In genomic region chr7:7761340-7761973, GRCh38 we compare ENCODE assay signal across 8 cellular contexts. TPM values are rescaled to one million over a fixed set of nuclear protein-coding genes. Genes with fewer than 3 reads are reported as not detected.
A peak's percentile ranks its signal among the peaks of the same experiment; 100 is the strongest.
DNase-seq lines count a peak whose midpoint lies in the region; ATAC-seq and TF ChIP-seq lines count a peak whose summit lies in the region.

No MANE protein-coding gene starts in this region.

- peak overlapping the region; percentile 79 for H3K4me3 ChIP-seq in ACC112 (ENCODE audit: low read depth, low read length)
- H3K4me3 ChIP-seq in GM12865 (ENCODE audit: low read depth, low read length): peak overlapping the region; percentile 49
- H3K4me3 ChIP-seq in skeletal muscle tissue (ENCODE audit: low read length in 3 of 3): peak overlapping the region; percentile 55 to 82 (median 72)

- H3K27me3 ChIP-seq in ACC112 (ENCODE audit: insufficient read depth, low read length) (no peaks in the 10 kb centered on the region), skeletal muscle tissue (ENCODE audit: control insufficient read depth in 3 of 3, insufficient read depth in 3 of 3, low read length in 3 of 3) (no peaks in the 10 kb centered on the region)

- DNase-seq in GM12865 (ENCODE audit: low read depth) (peak; percentile 67), NCI-H1092 treated with DMSO at 0.1 percent for 48 hours (lab: John Stamatoyannopoulos, UW) (peak; percentile 78), activated B cell treated with CpG ODN at 0.5 μM for 24 hours (no peak), germinal center (ENCODE audit: low spot score) (peak; percentile 14), posterior cingulate gyrus (no peak), SK-N-DZ (ENCODE audit: low spot score) (no peak)

- H3K4me1 ChIP-seq in ACC112 (ENCODE audit: control insufficient read depth, insufficient read depth, low read length, unreplicated experiment) (peaks cover 20% of the 10 kb centered on the region), skeletal muscle tissue (ENCODE audit: control insufficient read depth in 3 of 3, insufficient read depth in 3 of 3, low read length in 3 of 3) (no peaks in the 10 kb centered on the region)

- H3K27ac Mint-ChIP-seq in activated B cell treated with CpG ODN at 0.5 μM for 24 hours: peak overlapping the region; percentile 87

- POLR2A ChIA-PET in activated B cell treated with CpG ODN at 0.5 μM for 24 hours (lab: Charles Lee): interaction anchor here (1.1 to 2.6 kb wide), 6 partner anchors 10 to 208 kb away, joined by 3 to 6 read pairs (median 4); partner anchors contain the start of gene UMAD1

- peak; percentile 60 for ATAC-seq in activated B cell treated with CpG ODN at 0.5 μM for 24 hours (ENCODE audit: low read depth)

- intact Hi-C loops in activated B cell treated with CpG ODN at 0.5 μM for 24 hours (cut with micrococcal nuclease): loop anchor here (1.0 to 5.0 kb wide), 7 partner anchors 15 to 276 kb away; partner anchors contain the start of genes GLCCI1, MIOS and UMAD1
- intact Hi-C loops in posterior cingulate gyrus (cut with DNase I): loop anchor here (5.0 kb wide), 1 partner anchor 79 kb away; no protein-coding TSS in a partner anchor

- H3K27me3 Mint-ChIP-seq in activated B cell treated with CpG ODN at 0.5 μM for 24 hours: no peaks in the 10 kb centered on the region

- H3K4me3 Mint-ChIP-seq in activated B cell treated with CpG ODN at 0.5 μM for 24 hours: peak overlapping the region; percentile 88

- H2AFZ ChIP-seq in ACC112 (ENCODE audit: low read length, unreplicated experiment): peak overlapping the region; percentile 82

- H3K9me3 Mint-ChIP-seq in activated B cell treated with CpG ODN at 0.5 μM for 24 hours: no peaks in the 10 kb centered on the region

- peak overlapping the region in 2 of 3 donors; percentile 0 to 26 for H3K9ac ChIP-seq in skeletal muscle tissue (ENCODE audit: low read depth in 1 of 3, low read length in 3 of 3)

- TF ChIP-seq CTCF in GM12865 (IDR thresholded peaks at IDR 0.05; ENCODE audit: insufficient read depth, low read depth, low read length, missing control alignments): peak; percentile 3
- TF ChIP-seq CTCF in activated B cell treated with CpG ODN at 0.5 μM for 24 hours (IDR thresholded peaks at IDR 0.05): no peak

- H3K79me2 ChIP-seq in ACC112 (ENCODE audit: control insufficient read depth, insufficient read depth, low read length, unreplicated experiment): no peaks in the 10 kb centered on the region

- CTCF ChIA-PET in activated B cell treated with CpG ODN at 0.5 μM for 24 hours (lab: Charles Lee): interaction anchor here (1.1 to 3.3 kb wide), 9 partner anchors 12 to 429 kb away, joined by 3 to 25 read pairs (median 3); no protein-coding TSS in a partner anchor

- H3K36me3 ChIP-seq in ACC112 (ENCODE audit: insufficient read depth, low read length) (no peaks in the 10 kb centered on the region), skeletal muscle tissue (ENCODE audit: control insufficient read depth in 3 of 3, insufficient read depth in 3 of 3, low read length in 3 of 3) (no peaks in the 10 kb centered on the region)

- H3K9me3 ChIP-seq in skeletal muscle tissue (ENCODE audit: control insufficient read depth in 3 of 3, low read length in 3 of 3): no peaks in the 10 kb centered on the region

- H3K27ac ChIP-seq in ACC112 (ENCODE audit: low read depth, low read length) (peak overlapping the region; percentile 76), skeletal muscle tissue (ENCODE audit: low read depth, low read length) (peak overlapping the region; percentile 54)

- H3K4me1 Mint-ChIP-seq in activated B cell treated with CpG ODN at 0.5 μM for 24 hours: peaks cover 34% of the 10 kb centered on the region

- no peaks in the 10 kb centered on the region for H3K36me3 Mint-ChIP-seq in activated B cell treated with CpG ODN at 0.5 μM for 24 hours (ENCODE audit: low read depth)

RNA-seq across cellular contexts. Expression of gene RPA3, which starts 43.0 kb away (rescaled TPM):
- total RNA-seq in activated B cell treated with CpG ODN at 0.5 μM for 24 hours (64.9 and 83.2 TPM in 2 replicates), skeletal muscle tissue (14.1 TPM)
- 119 and 137 TPM in 2 replicates for polyA plus RNA-seq in SK-N-DZ (2014; cell fraction: cytosol; rRNA removed)
- 111 and 157 TPM in 2 replicates for polyA plus RNA-seq in SK-N-DZ (2014; cell fraction: nucleus; rRNA removed)

Comparison
In these comparisons a context has a peak if more than half of its experiments do, and no peak if none do; other contexts are left out.
1. DNase-seq: peak in GM12865 (single experiment), NCI-H1092 treated with DMSO at 0.1 percent for 48 hours (single experiment) and germinal center (single experiment); none in activated B cell treated with CpG ODN at 0.5 μM for 24 hours (single experiment), posterior cingulate gyrus (0 of 10) and SK-N-DZ (single experiment).
2. Peak in every context shown above with its lines, with median percentiles within 50 percentile points of each other: H3K4me3 ChIP-seq.